In genomic region chr7:137920637-137921473, GRCh38 we compare ENCODE assay signal across 13 cellular contexts.
DNase-seq lines count a peak whose midpoint lies in the region; ATAC-seq and TF ChIP-seq lines count a peak whose summit lies in the region.
"Had no signal": no experiment of that assay in that cellular context is flagged by ENCODE, and none has a peak within 500 bp of the region (broad histone marks: within the 10 kb centered on the region; RNA-seq: fewer than 3 reads in every experiment).

No MANE protein-coding gene starts in this region.

- H3K4me1 ChIP-seq in IMR-90 (ENCODE audit: control insufficient read depth, insufficient read depth, low read length) (peaks cover 12% of the 10 kb centered on the region), hepatocyte (ENCODE audit: insufficient read depth) (no peaks in the 10 kb centered on the region), stomach (peaks cover 0 to 50% (median 16%) of the 10 kb centered on the region in 4 donors)

- H2BK20ac ChIP-seq in IMR-90 (ENCODE audit: low read depth, low read length), result no peak overlapping the region; the same call in 1 of the 2 replicates

- POLR2A ChIA-PET in IMR-90 (lab: Charles Lee; ENCODE audit: unreplicated experiment), result no interaction called here

- H4K5ac ChIP-seq in IMR-90 (ENCODE audit: low read depth, low read length), result no peak overlapping the region

- H4K91ac ChIP-seq in IMR-90 (ENCODE audit: insufficient read depth, low read depth, low read length), result no peak overlapping the region

- peak; percentile 55 for DNase-seq in IMR-90
- no peak for DNase-seq in brain microvascular endothelial cell
- DNase-seq in hepatocyte (ENCODE audit: low spot score), result no peak
- no peak for DNase-seq in stomach
- DNase-seq in COLO829 (ENCODE audit: low spot score), result no peak
- no peak for DNase-seq in NCI-H526 treated with DMSO at 0.1 percent for 48 hours (lab: John Stamatoyannopoulos, UW)
- DNase-seq: activated B cell treated with CpG ODN at 0.5 μM for 24 hours; activated naive CD4-positive, alpha-beta T cell treated with Interleukin-2 at 50 U/mL for 16 hours; effector CD4-positive, alpha-beta T cell; naive thymus-derived CD8-positive, alpha-beta T cell; NCI-H69 had no signal

- no peaks in the 10 kb centered on the region for H3K27me3 ChIP-seq in IMR-90 (ENCODE audit: control insufficient read depth, insufficient read depth, low read length)
- no peaks in the 10 kb centered on the region for H3K27me3 ChIP-seq in brain microvascular endothelial cell (replicated peaks)
- H3K27me3 ChIP-seq in hepatocyte, result no peaks in the 10 kb centered on the region
- H3K27me3 ChIP-seq in stomach, result no peaks in the 10 kb centered on the region

- H3K36me3 ChIP-seq in IMR-90 (ENCODE audit: control insufficient read depth, insufficient read depth, low read length) (peaks cover 11% of the 10 kb centered on the region), brain microvascular endothelial cell (replicated peaks) (peaks cover 23% of the 10 kb centered on the region), hepatocyte (replicated peaks; ENCODE audit: insufficient read depth, low read depth) (no peaks in the 10 kb centered on the region), stomach (peaks cover 0 to 29% (median 18%) of the 10 kb centered on the region in 4 donors)

- H3K79me2 ChIP-seq in hepatocyte, result peaks cover 79% of the 10 kb centered on the region

- H4K8ac ChIP-seq in IMR-90 (ENCODE audit: low read depth in 2 of 2, low read length in 2 of 2), result peak overlapping the region; percentile 17 to 39; a peak in 1 of 4 replicates

- H2AFZ ChIP-seq in IMR-90 (replicated peaks; ENCODE audit: low read length, poor library complexity) (no peak overlapping the region), hepatocyte (no peak overlapping the region)

- TF ChIP-seq POLR2A in IMR-90 (IDR thresholded peaks at IDR 0.05; ENCODE audit: low read depth, low read length) (no peak), stomach (IDR thresholded peaks at IDR 0.05) (no peak)

- H3K4me2 ChIP-seq in IMR-90 (ENCODE audit: low read depth, low read length), result peak overlapping the region; percentile 12; the same call in 1 of the 2 replicates
- H3K4me2 ChIP-seq in hepatocyte, result no peak overlapping the region

- H2BK5ac ChIP-seq in IMR-90 (ENCODE audit: low read depth, low read length, poor library complexity, severe bottlenecking), result peak overlapping the region; percentile 59

- peak overlapping the region; percentile 54; the same call in 1 of the 2 replicates for H3K18ac ChIP-seq in IMR-90 (ENCODE audit: low read depth, low read length)

- H4K20me1 ChIP-seq in IMR-90 (ENCODE audit: insufficient read depth, low read length) (peaks cover 8% of the 10 kb centered on the region; the same call in 1 of the 2 replicates), hepatocyte (ENCODE audit: insufficient read depth, poor library complexity, severe bottlenecking) (no peaks in the 10 kb centered on the region)

- BruUV-seq in IMR-90 (replicated peaks; lab: Mats Ljungman, UMichigan), result no TSS peak

- H3K79me1 ChIP-seq in IMR-90 (ENCODE audit: low read depth in 1 of 2, low read length in 2 of 2), result peaks cover 34 to 86% of the 10 kb centered on the region in 2 experiments

- CTCF ChIA-PET in IMR-90 (lab: Yijun Ruan, JAX), result interaction anchor here (0.6 to 1.6 kb wide), 5 partner anchors 17 to 265 kb away, joined by 3 to 4 read pairs (median 3); no protein-coding TSS in a partner anchor

- peak overlapping the region; percentile 66; the same call in 1 of the 3 replicates for H2BK15ac ChIP-seq in IMR-90 (ENCODE audit: low read depth, low read length)

- in situ Hi-C loops in IMR-90 (cut with MboI; ENCODE audit: low sequenced_read_pairs) (no loop called here), brain microvascular endothelial cell (cut with HindIII; ENCODE audit: low pct_ligation_motif_present, low sequenced_read_pairs) (no loop called here)

- TF ChIP-seq RAD21 in IMR-90 (IDR thresholded peaks at IDR 0.05; ENCODE audit: low read length), result no peak

- H3K9me2 ChIP-seq in hepatocyte (replicated peaks; ENCODE audit: insufficient read depth), result no peaks in the 10 kb centered on the region

- H3K9me3 ChIP-seq in IMR-90 (ENCODE audit: control insufficient read depth, insufficient read depth, low read length) (no peaks in the 10 kb centered on the region), hepatocyte (ENCODE audit: low read depth) (no peaks in the 10 kb centered on the region), stomach (no peaks in the 10 kb centered on the region)

- H3K56ac ChIP-seq in IMR-90 (ENCODE audit: extremely low read depth, insufficient read depth, low read length), result no peak overlapping the region

- no peak overlapping the region for H2AK9ac ChIP-seq in IMR-90 (replicated peaks; ENCODE audit: low read depth, low read length, poor library complexity)

- H3K27ac ChIP-seq in IMR-90 (ENCODE audit: insufficient read depth, low read length), result 0 out of 2 replicates have a peak overlapping the region, but pooled peaks have one; percentile 15
- peak overlapping the region; percentile 49 for H3K27ac ChIP-seq in brain microvascular endothelial cell
- H3K27ac ChIP-seq in hepatocyte, result peak overlapping the region; percentile 15
- H3K27ac ChIP-seq in stomach, result peak overlapping the region in 3 of 5 donors; percentile 23 to 70 (median 47)
- H3K27ac ChIP-seq: HL-60 had no signal

- ATAC-seq in IMR-90 (ENCODE audit: low read depth) (peak; percentile 16; the same call in 1 of the 2 replicates), GM18907 (IDR thresholded peaks at IDR 0.05; ENCODE audit: unreplicated experiment) (no peak)
- ATAC-seq: naive thymus-derived CD8-positive, alpha-beta T cell had no signal

- H3K4me3 ChIP-seq in IMR-90 (ENCODE audit: insufficient read depth, low read depth, low read length) (no peak overlapping the region), brain microvascular endothelial cell (ENCODE audit: low read depth, low read length) (no peak overlapping the region), hepatocyte (no peak overlapping the region), stomach (no peak overlapping the region)

- H2AK5ac ChIP-seq in IMR-90 (ENCODE audit: low read depth, low read length), result no peak overlapping the region; the same call in 1 of the 2 replicates

- no peak overlapping the region for H3K9ac ChIP-seq in IMR-90 (ENCODE audit: low read depth, low read length)

- peak overlapping the region; percentile 1; the same call in 1 of the 2 replicates for H2BK120ac ChIP-seq in IMR-90 (ENCODE audit: low read depth, low read length)

- intact Hi-C loops in IMR-90 (cut with micrococcal nuclease) (loop anchor here (5.0 kb wide), 1 partner anchor 81 kb away; the partner anchor contains the start of gene CREB3L2), stomach (cut with DNase I; ENCODE audit: low total_unique reads) (no loop called here)

- H3K9me1 ChIP-seq in IMR-90 (ENCODE audit: insufficient read depth, low read length), result peaks cover 12% of the 10 kb centered on the region

- no peak for TF ChIP-seq EP300 in stomach (IDR thresholded peaks at IDR 0.05)

- peak overlapping the region; percentile 70 for H3K23ac ChIP-seq in IMR-90 (ENCODE audit: low read depth, low read length)

- H3K14ac ChIP-seq in IMR-90 (replicated peaks; ENCODE audit: low read depth, low read length), result peak overlapping the region; percentile 2; the same call in 1 of the 2 replicates

- 20% methylated on average over 1 of the region's 6 CpGs; no CpG with 5 or more reads in 1 of the 2 experiments for WGBS in IMR-90 (ENCODE audit: extremely low coverage in 2 of 2, insufficient read length in 1 of 2), 2 experiments
- WGBS in hepatocyte (ENCODE audit: low lambda C conversion rate, missing lambda C conversion rate), result 42% methylated on average over 6 of the region's 6 CpGs
- 47 to 71% (median 67%) methylated on average over 6 of the region's 6 CpGs for WGBS in stomach, 5 donors

- TF ChIP-seq CTCF in IMR-90 (conservative IDR thresholded peaks at IDR 0.05; ENCODE audit: low read depth, low read length), result no peak
- TF ChIP-seq CTCF in brain microvascular endothelial cell (IDR thresholded peaks at IDR 0.05; ENCODE audit: low read depth, low read length, missing control alignments), result no peak
- no peak for TF ChIP-seq CTCF in hepatocyte (IDR thresholded peaks at IDR 0.05; ENCODE audit: poor library complexity)
- no peak for TF ChIP-seq CTCF in stomach (IDR thresholded peaks at IDR 0.05)

- no peak overlapping the region for H3K4ac ChIP-seq in IMR-90 (ENCODE audit: low read depth, low read length)

- dilution Hi-C loops in IMR-90 (cut with HindIII; ENCODE audit: low sequenced_read_pairs, unreplicated experiment), result loop anchor here (10.0 kb wide), 1 partner anchor 74 kb away; no protein-coding TSS in a partner anchor

TF ChIP-seq in IMR-90, 13 proteins besides CTCF, POLR2A, EP300 and RAD21:
- no peak for TF ChIP-seq USF2 (IDR thresholded peaks at IDR 0.05; ENCODE audit: low read depth, low read length)
- TF ChIP-seq BHLHE40 (IDR thresholded peaks at IDR 0.05; ENCODE audit: low read depth, low read length), result no peak
- TF ChIP-seq FOS (IDR thresholded peaks at IDR 0.05; ENCODE audit: low read depth, low read length), result no peak
